In the genomic region with DNA sequence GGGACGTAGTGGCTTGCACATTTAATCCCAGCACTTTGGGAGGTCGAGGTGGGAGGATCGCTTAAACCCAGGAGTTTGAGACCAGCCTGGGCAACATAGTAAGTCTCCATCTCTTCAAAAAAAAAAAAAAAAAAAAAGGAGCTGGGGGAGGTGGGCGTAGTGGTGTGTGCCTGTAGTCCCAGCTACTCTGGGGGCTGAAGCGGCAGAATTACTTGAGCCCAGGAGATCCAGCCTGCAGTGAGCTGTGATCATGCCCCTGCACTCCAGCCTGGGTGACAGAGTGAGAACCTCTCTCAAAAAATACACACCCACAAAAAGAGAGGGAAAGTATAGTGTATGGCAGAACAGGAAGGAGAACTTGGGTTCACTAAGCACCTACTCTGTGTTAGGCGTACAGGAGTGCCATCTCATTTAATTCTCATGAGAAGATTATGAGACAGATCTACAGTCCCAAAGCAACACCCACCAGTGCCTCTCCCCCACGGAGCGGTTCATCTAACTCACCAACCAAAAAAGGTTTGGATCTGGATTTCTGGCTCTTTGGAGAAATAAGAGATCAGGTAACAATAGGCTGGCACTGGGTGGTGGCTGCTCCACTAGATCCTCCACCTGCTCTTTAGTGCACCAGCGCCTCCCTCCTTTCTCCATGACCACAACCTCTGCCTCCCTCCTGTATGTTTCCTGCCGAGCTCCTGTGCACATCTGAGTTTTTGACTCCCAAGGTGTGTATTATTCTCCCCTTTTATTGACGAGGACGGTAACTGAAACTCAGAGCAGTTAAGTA, we compare ENCODE assay signal across 16 cellular contexts. TPM values are rescaled to one million over a fixed set of nuclear protein-coding genes. Genes with fewer than 3 reads are reported as not detected.
DNase-seq lines count a peak whose midpoint lies in the region; ATAC-seq and TF ChIP-seq lines count a peak whose summit lies in the region.
"Had no signal": no experiment of that assay in that cellular context is flagged by ENCODE, and none has a peak within 500 bp of the region (broad histone marks: within the 10 kb centered on the region; RNA-seq: fewer than 3 reads in every experiment).

No MANE protein-coding gene starts in this region.

- H3K9me3 Mint-ChIP-seq in Calu3 (ENCODE audit: low read depth, unreplicated experiment): no peaks in the 10 kb centered on the region
- no peaks in the 10 kb centered on the region for H3K9me3 Mint-ChIP-seq in activated B cell treated with CpG ODN at 0.5 μM for 24 hours

- 81 to 83% methylated on average over 12 of the region's 12 CpGs for WGBS in body of pancreas, 2 donors

- CTCF ChIA-PET in Calu3 (lab: Charles Lee): interaction anchor here (0.7 kb wide), 2 partner anchors 225 to 804 kb away, joined by 3 to 5 read pairs; no protein-coding TSS in a partner anchor
- CTCF ChIA-PET in activated B cell treated with CpG ODN at 0.5 μM for 24 hours (lab: Charles Lee): interaction anchor here (1.2 to 3.0 kb wide), 3 partner anchors 27 to 151 kb away, joined by 3 to 34 read pairs (median 6); no protein-coding TSS in a partner anchor

- no peak overlapping the region for H3K9ac ChIP-seq in MM.1S (ENCODE audit: low read length)

- POLR2A ChIA-PET in activated B cell treated with CpG ODN at 0.5 μM for 24 hours (lab: Charles Lee): interaction anchor here (0.6 to 4.8 kb wide), 6 partner anchors 22 to 124 kb away, joined by 3 to 47 read pairs (median 4); no protein-coding TSS in a partner anchor

- no peak overlapping the region for H3K4me3 ChIP-seq in mucosa of descending colon
- H3K4me3 ChIP-seq in body of pancreas: no peak overlapping the region
- no peak overlapping the region for H3K4me3 ChIP-seq in MM.1S (ENCODE audit: low read length)

- DNase-seq in NCI-H2029 (lab: John Stamatoyannopoulos, UW) (peak; percentile 10), NCI-H2029 treated with DMSO at 0.1 percent for 48 hours (lab: John Stamatoyannopoulos, UW) (no peak), Calu3 (no peak), activated B cell treated with CpG ODN at 0.5 μM for 24 hours (no peak), mucosa of descending colon (no peak), body of pancreas (no peak), MM.1S (no peak), epidermal melanocyte (ENCODE audit: insufficient read length, low spot score) (no peak)
- DNase-seq: cerebellar nuclear complex, erythroblast, heart right ventricle, NCI-H1092 treated with DMSO at 0.1 percent for 48 hours, NCI-H774, nucleus accumbens, trophoblast cell had no signal

- no peak overlapping the region for H2AFZ ChIP-seq in MM.1S (ENCODE audit: low read length)

- peak overlapping the region; percentile 92 for H3K4me3 Mint-ChIP-seq in Calu3 (ENCODE audit: low read depth, unreplicated experiment)
- peak overlapping the region; percentile 89 for H3K4me3 Mint-ChIP-seq in activated B cell treated with CpG ODN at 0.5 μM for 24 hours

- intact Hi-C loops in Calu3 (cut with micrococcal nuclease; ENCODE audit: unreplicated experiment): no loop called here
- intact Hi-C loops in activated B cell treated with CpG ODN at 0.5 μM for 24 hours (cut with micrococcal nuclease): loop anchor here (5.0 kb wide), 3 partner anchors 57 to 1543 kb away; partner anchors contain the start of gene C1orf74
- intact Hi-C loops in mucosa of descending colon (cut with DNase I, micrococcal nuclease): loop anchor here (10.0 kb wide), 2 partner anchors 190 to 330 kb away; no protein-coding TSS in a partner anchor
- intact Hi-C loops in body of pancreas (cut with DNase I): loop anchor here (10.0 kb wide), 1 partner anchor 190 kb away; no protein-coding TSS in a partner anchor

- no peaks in the 10 kb centered on the region for H3K27me3 Mint-ChIP-seq in Calu3 (ENCODE audit: unreplicated experiment)
- no peaks in the 10 kb centered on the region for H3K27me3 Mint-ChIP-seq in activated B cell treated with CpG ODN at 0.5 μM for 24 hours

- peaks cover 24% of the 10 kb centered on the region for H3K4me1 ChIP-seq in mucosa of descending colon (ENCODE audit: low read depth)
- H3K4me1 ChIP-seq in body of pancreas: peaks cover 36% of the 10 kb centered on the region
- H3K4me1 ChIP-seq in MM.1S (ENCODE audit: low read length): peaks cover 34% of the 10 kb centered on the region

- H3K27me3 ChIP-seq in body of pancreas: no peaks in the 10 kb centered on the region
- no peaks in the 10 kb centered on the region for H3K27me3 ChIP-seq in MM.1S (replicated peaks; ENCODE audit: insufficient read depth, low read length)
- H3K27me3 ChIP-seq: heart right ventricle had no signal

- no peak overlapping the region for H3K27ac ChIP-seq in body of pancreas
- no peak overlapping the region for H3K27ac ChIP-seq in MM.1S (ENCODE audit: low read length)

- TF ChIP-seq POLR2A in body of pancreas (IDR thresholded peaks at IDR 0.05): no peak

- no peak overlapping the region for H3K4me2 ChIP-seq in MM.1S (ENCODE audit: low read depth, low read length)

- BruUV-seq in Calu3 (replicated peaks; lab: Mats Ljungman, UMichigan): no TSS peak

- H3K36me3 Mint-ChIP-seq in Calu3 (ENCODE audit: insufficient read depth, unreplicated experiment): peaks cover 22% of the 10 kb centered on the region
- H3K36me3 Mint-ChIP-seq in activated B cell treated with CpG ODN at 0.5 μM for 24 hours (ENCODE audit: low read depth): peaks cover 8% of the 10 kb centered on the region

- H3K9me2 ChIP-seq in MM.1S (replicated peaks; ENCODE audit: insufficient read depth, low read length): no peaks in the 10 kb centered on the region

- H4K20me1 ChIP-seq in MM.1S (ENCODE audit: insufficient read depth, low read length): no peaks in the 10 kb centered on the region; the same call in 1 of the 2 replicates

- TF ChIP-seq CTCF in Calu3 (IDR thresholded peaks at IDR 0.05; ENCODE audit: unreplicated experiment) (no peak), activated B cell treated with CpG ODN at 0.5 μM for 24 hours (IDR thresholded peaks at IDR 0.05) (no peak), mucosa of descending colon (IDR thresholded peaks at IDR 0.05) (no peak), body of pancreas (IDR thresholded peaks at IDR 0.05) (no peak), MM.1S (IDR thresholded peaks at IDR 0.05; ENCODE audit: low read length) (no peak)

- peaks cover 30% of the 10 kb centered on the region for H3F3A ChIP-seq in MM.1S (ENCODE audit: insufficient read depth, low read length)

- H3K9me3 ChIP-seq in mucosa of descending colon (no peaks in the 10 kb centered on the region), body of pancreas (no peaks in the 10 kb centered on the region), MM.1S (replicated peaks; ENCODE audit: insufficient read depth, low read length) (no peaks in the 10 kb centered on the region)
- H3K9me3 ChIP-seq: heart right ventricle had no signal

- ATAC-seq in activated B cell treated with CpG ODN at 0.5 μM for 24 hours (ENCODE audit: low read depth) (no peak), mucosa of descending colon (peak; percentile 23), body of pancreas (no peak)
- ATAC-seq: Right ventricle myocardium inferior had no signal

- H3K4me1 Mint-ChIP-seq in Calu3 (ENCODE audit: low read depth, unreplicated experiment) (peaks cover 25% of the 10 kb centered on the region), activated B cell treated with CpG ODN at 0.5 μM for 24 hours (peaks cover 59% of the 10 kb centered on the region)

- H3K27ac Mint-ChIP-seq in Calu3 (ENCODE audit: unreplicated experiment): peak overlapping the region; percentile 86
- peak overlapping the region; percentile 97 for H3K27ac Mint-ChIP-seq in activated B cell treated with CpG ODN at 0.5 μM for 24 hours

- H3K79me2 ChIP-seq in MM.1S (ENCODE audit: low read length): peaks cover 21% of the 10 kb centered on the region

- H3K36me3 ChIP-seq in mucosa of descending colon (ENCODE audit: low read depth) (no peaks in the 10 kb centered on the region), body of pancreas (replicated peaks in 1 of 2; ENCODE audit: insufficient read depth in 1 of 2, low read depth in 2 of 2) (no peaks in the 10 kb centered on the region), MM.1S (replicated peaks; ENCODE audit: insufficient read depth, low read length) (no peaks in the 10 kb centered on the region)
- H3K36me3 ChIP-seq: heart right ventricle had no signal

RNA-seq across cellular contexts. Expression of gene TRAF5, which starts 1.4 kb away (rescaled TPM):
- total RNA-seq in Calu3 (2022) (13.7 and 15.2 TPM in 2 replicates), activated B cell treated with CpG ODN at 0.5 μM for 24 hours (61.4 and 73.1 TPM in 2 replicates), mucosa of descending colon (10 to 100 TPM; 19.4 to 28.5 (median 23.9) TPM), body of pancreas (10 to 100 TPM; 35.6 to 37.6 TPM)
